In genomic region chr7:4074994-4075393, GRCh38 we compare ENCODE assay signal across 24 cellular contexts.
"Had no signal": no experiment of that assay in that cellular context is flagged by ENCODE, and none has a peak within 500 bp of the region (broad histone marks: within the 10 kb centered on the region; RNA-seq: fewer than 3 reads in every experiment).

No MANE protein-coding gene starts in this region.

- H3K4me3 Mint-ChIP-seq: activated CD4-positive, alpha-beta T cell treated with anti-CD3 and anti-CD28 coated beads, Interleukin-2, amount 10 ng/mL, durations not matched to agents 7 days and 5 days; activated CD8-positive, alpha-beta memory T cell treated with anti-CD3 and anti-CD28 coated beads, Interleukin-2, amount 10 ng/mL, durations not matched to agents 7 days and 5 days; activated CD8-positive, alpha-beta T cell treated with anti-CD3 and anti-CD28 coated beads for 36 hours; activated naive CD8-positive, alpha-beta T cell; activated T-cell treated with anti-CD3 and anti-CD28 coated beads, Interleukin-2, amount 50 U/mL, for 72 hours; central memory CD8-positive, alpha-beta T cell; dendritic cell treated with granulocyte-macrophage colony-stimulating factor and Interleukin-4, amounts not matched to agents 40 ng/mL and 50 ng/mL, for 4 days; nephron; T-helper 1 cell treated with Interleukin-12 subunit alpha and Interleukin-12 subunit beta and Interleukin-4 antibody, amounts not matched to agents 30 μg/mL and 1 μg/mL, for 36 hours had no signal

- H3K27ac Mint-ChIP-seq: activated CD4-positive, alpha-beta T cell treated with anti-CD3 and anti-CD28 coated beads, Interleukin-2, amount 10 ng/mL, durations not matched to agents 7 days and 5 days; activated CD8-positive, alpha-beta memory T cell treated with anti-CD3 and anti-CD28 coated beads, Interleukin-2, amount 10 ng/mL, durations not matched to agents 7 days and 5 days; activated CD8-positive, alpha-beta T cell treated with anti-CD3 and anti-CD28 coated beads for 36 hours; activated naive CD8-positive, alpha-beta T cell; activated T-cell treated with anti-CD3 and anti-CD28 coated beads, Interleukin-2, amount 50 U/mL, for 72 hours; dendritic cell treated with granulocyte-macrophage colony-stimulating factor and Interleukin-4, amounts not matched to agents 40 ng/mL and 50 ng/mL, for 4 days; nephron; T-helper 1 cell treated with Interleukin-12 subunit alpha and Interleukin-12 subunit beta and Interleukin-4 antibody, amounts not matched to agents 30 μg/mL and 1 μg/mL, for 36 hours had no signal

- H3K4me3 ChIP-seq: esophagus squamous epithelium, mucosa of descending colon, spleen, tibial nerve had no signal

- H3K27ac ChIP-seq: esophagus squamous epithelium, parathyroid adenoma, spleen, tibial nerve, VCaP had no signal

- H3K4me1 ChIP-seq: esophagus squamous epithelium, parathyroid adenoma, tibial nerve had no signal

- H3K9me3 ChIP-seq: esophagus squamous epithelium, mucosa of descending colon, tibial nerve had no signal

- H3K27me3 Mint-ChIP-seq: activated CD4-positive, alpha-beta T cell treated with anti-CD3 and anti-CD28 coated beads, Interleukin-2, amount 10 ng/mL, durations not matched to agents 7 days and 5 days; activated CD8-positive, alpha-beta memory T cell treated with anti-CD3 and anti-CD28 coated beads, Interleukin-2, amount 10 ng/mL, durations not matched to agents 7 days and 5 days; activated CD8-positive, alpha-beta T cell treated with anti-CD3 and anti-CD28 coated beads for 36 hours; activated naive CD8-positive, alpha-beta T cell; dendritic cell treated with granulocyte-macrophage colony-stimulating factor and Interleukin-4, amounts not matched to agents 40 ng/mL and 50 ng/mL, for 4 days had no signal

- H3K9ac ChIP-seq: parathyroid adenoma had no signal

- H3K4me1 Mint-ChIP-seq: activated CD4-positive, alpha-beta T cell treated with anti-CD3 and anti-CD28 coated beads, Interleukin-2, amount 10 ng/mL, durations not matched to agents 7 days and 5 days; activated CD8-positive, alpha-beta memory T cell treated with anti-CD3 and anti-CD28 coated beads, Interleukin-2, amount 10 ng/mL, durations not matched to agents 7 days and 5 days; central memory CD8-positive, alpha-beta T cell had no signal

- H3K36me3 ChIP-seq: esophagus squamous epithelium had no signal

- H3K9me3 Mint-ChIP-seq: activated CD4-positive, alpha-beta T cell treated with anti-CD3 and anti-CD28 coated beads, Interleukin-2, amount 10 ng/mL, durations not matched to agents 7 days and 5 days; activated CD8-positive, alpha-beta T cell treated with anti-CD3 and anti-CD28 coated beads for 36 hours; central memory CD8-positive, alpha-beta T cell; T-helper 1 cell treated with Interleukin-12 subunit alpha and Interleukin-12 subunit beta and Interleukin-4 antibody, amounts not matched to agents 30 μg/mL and 1 μg/mL, for 36 hours had no signal

- H2AFZ ChIP-seq: parathyroid adenoma had no signal

- H3K79me2 ChIP-seq: parathyroid adenoma had no signal

- ATAC-seq: activated CD4-positive, CD25-positive, alpha-beta regulatory T cell treated with anti-CD3 and anti-CD28 coated beads, Interleukin-2, amount 50 U/mL, for 24 hours; activated CD8-positive, alpha-beta memory T cell treated with anti-CD3 and anti-CD28 coated beads, Interleukin-2, amount 10 ng/mL, durations not matched to agents 7 days and 5 days; activated CD8-positive, alpha-beta T cell treated with anti-CD3 and anti-CD28 coated beads for 36 hours; activated T-cell treated with anti-CD3 and anti-CD28 coated beads, Interleukin-2, amount 50 U/mL, for 72 hours; left ventricle myocardium superior; mucosa of descending colon; right cardiac atrium had no signal

- H3K27me3 ChIP-seq: esophagus squamous epithelium, spleen, tibial nerve had no signal

- DNase-seq: activated CD4-positive, alpha-beta T cell treated with anti-CD3 and anti-CD28 coated beads, Interleukin-2, amount 10 ng/mL, durations not matched to agents 7 days and 5 days; activated CD8-positive, alpha-beta memory T cell treated with anti-CD3 and anti-CD28 coated beads, Interleukin-2, amount 10 ng/mL, durations not matched to agents 7 days and 5 days; activated CD8-positive, alpha-beta T cell treated with anti-CD3 and anti-CD28 coated beads for 36 hours; activated naive CD4-positive, alpha-beta T cell treated with Interleukin-2 at 50 U/mL for 16 hours; activated T-cell treated with anti-CD3 and anti-CD28 coated beads for 4 hours; activated T-cell treated with anti-CD3 and anti-CD28 coated beads, Interleukin-2, amount 50 U/mL, for 72 hours; anterior cingulate cortex; esophagus squamous epithelium; foreskin melanocyte; left ventricle myocardium superior; mucosa of descending colon; right cardiac atrium; spleen; stimulated activated naive CD4-positive, alpha-beta T cell; T-helper 9 cell had no signal

- H3K36me3 Mint-ChIP-seq: activated CD8-positive, alpha-beta memory T cell treated with anti-CD3 and anti-CD28 coated beads, Interleukin-2, amount 10 ng/mL, durations not matched to agents 7 days and 5 days; activated naive CD8-positive, alpha-beta T cell had no signal
